Comparison of ENCODE assay signal across 21 cellular contexts in genomic region chr18:52333860-52334259, GRCh38.
"Had no signal": no experiment of that assay in that cellular context is flagged by ENCODE, and none has a peak within 500 bp of the region (broad histone marks: within the 10 kb centered on the region; RNA-seq: fewer than 3 reads in every experiment).

No MANE protein-coding gene starts in this region.

- DNase-seq: activated CD4-positive, alpha-beta T cell treated with anti-CD3 and anti-CD28 coated beads, Interleukin-2, amount 10 ng/mL, durations not matched to agents 7 days and 5 days; activated CD8-positive, alpha-beta memory T cell treated with anti-CD3 and anti-CD28 coated beads, Interleukin-2, amount 50 U/mL, for 4 hours; activated effector memory CD4-positive, alpha-beta T cell treated with anti-CD3 and anti-CD28 coated beads, Interleukin-2, amount 50 U/mL, for 16 hours; activated naive CD4-positive, alpha-beta T cell treated with anti-CD3 and anti-CD28 coated beads, Interleukin-2, amount 50 U/mL, for 16 hours; activated T-cell treated with anti-CD3 and anti-CD28 coated beads, Interleukin-2, amount 50 U/mL, for 48 hours; aorta; cortex of kidney; erythroblast; foreskin melanocyte; glutamatergic neuron; hippocampal formation; islet precursor cell; midbrain; sigmoid colon; spleen; stimulated activated CD8-positive, alpha-beta memory T cell treated with anti-CD3 and anti-CD28 coated beads, Interleukin-4, amount 100 ng/mL, for 48 hours; stimulated activated naive CD4-positive, alpha-beta T cell treated with Interleukin-2 at 50 U/mL for 16 hours; T1000; thyroid gland had no signal

- H3K9me3 ChIP-seq: breast epithelium, sigmoid colon, thyroid gland had no signal

- H3K4me1 ChIP-seq: breast epithelium, parathyroid adenoma, spleen, thyroid gland had no signal

- H3K27me3 ChIP-seq: thyroid gland had no signal

- H3K4me3 ChIP-seq: breast epithelium, sigmoid colon, spleen, thyroid gland had no signal

- H3K36me3 ChIP-seq: breast epithelium, sigmoid colon, spleen, thyroid gland had no signal
